8 cellular contexts compared by ENCODE assay signal in the genomic region with DNA sequence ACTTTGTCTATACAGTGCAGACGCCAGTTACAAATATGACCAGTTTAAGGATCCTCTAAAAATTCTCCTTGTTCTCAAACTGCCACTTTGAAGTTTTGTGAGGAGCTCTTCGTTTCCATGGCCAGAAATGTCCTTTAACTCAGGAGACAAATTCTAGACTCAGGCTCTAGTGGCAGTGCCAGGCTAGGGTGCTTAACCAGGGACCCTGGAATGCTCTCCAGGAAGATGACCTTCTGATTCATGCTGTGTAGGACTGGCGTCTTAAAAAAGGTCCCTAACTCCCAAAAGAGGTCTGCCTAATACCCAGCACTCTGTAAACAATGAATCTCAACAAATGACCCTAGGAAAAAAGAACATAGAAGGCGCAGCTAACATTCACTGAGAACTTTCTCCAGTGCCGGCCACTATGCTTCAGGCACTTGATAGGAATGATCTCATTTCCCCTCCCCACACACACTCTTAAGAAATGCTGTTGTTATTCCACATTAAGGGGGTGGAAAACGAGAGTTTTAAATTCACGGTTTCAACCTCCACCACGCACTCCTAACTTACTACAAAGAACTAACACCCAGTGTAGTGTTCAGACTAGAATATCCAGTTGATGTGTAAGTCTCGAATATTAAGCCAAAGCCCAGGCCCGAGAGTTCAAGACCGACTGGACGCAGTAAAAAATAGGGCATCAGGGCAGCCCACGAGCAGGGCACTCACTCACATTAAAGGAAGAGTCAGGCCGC. TPM values are rescaled to one million over a fixed set of nuclear protein-coding genes. Genes with fewer than 3 reads are reported as not detected.
DNase-seq lines count a peak whose midpoint lies in the region; ATAC-seq and TF ChIP-seq lines count a peak whose summit lies in the region.

No MANE protein-coding gene starts in this region.

- peaks cover 26 to 62% of the 10 kb centered on the region in 2 experiments for H3K79me1 ChIP-seq in IMR-90 (ENCODE audit: low read depth in 1 of 2, low read length in 2 of 2)

- ATAC-seq in IMR-90 (ENCODE audit: low read depth) (peak; percentile 21), HG03457 (IDR thresholded peaks at IDR 0.05; ENCODE audit: unreplicated experiment) (no peak)

- peaks cover 36% of the 10 kb centered on the region for H3K36me3 ChIP-seq in IMR-90 (ENCODE audit: control insufficient read depth, insufficient read depth, low read length)
- peaks cover 38 to 41% of the 10 kb centered on the region in 2 donors for H3K36me3 ChIP-seq in ascending aorta
- peaks cover 3% of the 10 kb centered on the region for H3K36me3 ChIP-seq in kidney epithelial cell (ENCODE audit: control insufficient read depth, insufficient read depth, low read length)
- peaks cover 38 to 40% of the 10 kb centered on the region in 2 donors for H3K36me3 ChIP-seq in stomach smooth muscle (ENCODE audit: control insufficient read depth in 2 of 2, insufficient read depth in 2 of 2, low read length in 2 of 2)

- no peaks in the 10 kb centered on the region for H3K9me3 Mint-ChIP-seq in T-helper 1 cell treated with Interleukin-12 subunit alpha and Interleukin-12 subunit beta and Interleukin-4 antibody, amounts not matched to agents 30 μg/mL and 1 μg/mL, for 36 hours

- H2AFZ ChIP-seq in IMR-90 (replicated peaks; ENCODE audit: low read length, poor library complexity), result peak overlapping the region; percentile 99

- H3K4ac ChIP-seq in IMR-90 (ENCODE audit: low read depth, low read length), result peak overlapping the region; percentile 68

- H3K27ac ChIP-seq in IMR-90 (ENCODE audit: insufficient read depth, low read length) (peak overlapping the region; percentile 71), ascending aorta (peak overlapping the region; percentile 78 to 97), stomach smooth muscle (ENCODE audit: low read length) (peak overlapping the region; percentile 87)

- no peak for TF ChIP-seq RAD21 in IMR-90 (IDR thresholded peaks at IDR 0.05; ENCODE audit: low read length)

- peaks cover 22% of the 10 kb centered on the region for H4K20me1 ChIP-seq in IMR-90 (ENCODE audit: insufficient read depth, low read length)

- H3K4me3 ChIP-seq in IMR-90 (ENCODE audit: insufficient read depth, low read depth, low read length), result peak overlapping the region; percentile 82
- H3K4me3 ChIP-seq in ascending aorta, result peak overlapping the region; percentile 93 to 94
- peak overlapping the region; percentile 80 for H3K4me3 ChIP-seq in kidney epithelial cell (ENCODE audit: low read depth, low read length)
- peak overlapping the region; percentile 77 to 98 for H3K4me3 ChIP-seq in stomach smooth muscle (ENCODE audit: low read length in 2 of 2)

- peak overlapping the region; percentile 99 for H2AK9ac ChIP-seq in IMR-90 (replicated peaks; ENCODE audit: low read depth, low read length, poor library complexity)

- peak overlapping the region; percentile 65 for H2AK5ac ChIP-seq in IMR-90 (ENCODE audit: low read depth, low read length)

- dilution Hi-C loops in IMR-90 (cut with HindIII; ENCODE audit: low sequenced_read_pairs, unreplicated experiment), result no loop called here

- H3K4me3 Mint-ChIP-seq in T-helper 1 cell treated with Interleukin-12 subunit alpha and Interleukin-12 subunit beta and Interleukin-4 antibody, amounts not matched to agents 30 μg/mL and 1 μg/mL, for 36 hours, result peak overlapping the region; percentile 96

- H3K4me1 Mint-ChIP-seq in T-helper 1 cell treated with Interleukin-12 subunit alpha and Interleukin-12 subunit beta and Interleukin-4 antibody, amounts not matched to agents 30 μg/mL and 1 μg/mL, for 36 hours (ENCODE audit: low read depth), result peaks cover 18% of the 10 kb centered on the region

- POLR2A ChIA-PET in IMR-90 (lab: Charles Lee; ENCODE audit: unreplicated experiment), result no interaction called here

- 3% methylated on average over 5 of the region's 14 CpGs; no CpG with 5 or more reads in 1 of the 2 experiments for WGBS in IMR-90 (ENCODE audit: extremely low coverage in 2 of 2, insufficient read length in 1 of 2), 2 experiments

- H3K9me3 ChIP-seq in IMR-90 (ENCODE audit: control insufficient read depth, insufficient read depth, low read length), result no peaks in the 10 kb centered on the region
- H3K9me3 ChIP-seq in ascending aorta, result no peaks in the 10 kb centered on the region
- H3K9me3 ChIP-seq in stomach smooth muscle (ENCODE audit: control insufficient read depth in 2 of 2, low read length in 2 of 2), result no peaks in the 10 kb centered on the region

- H2BK5ac ChIP-seq in IMR-90 (ENCODE audit: low read depth, low read length, poor library complexity, severe bottlenecking), result peak overlapping the region; percentile 63

- no peak overlapping the region for H2BK20ac ChIP-seq in IMR-90 (ENCODE audit: low read depth, low read length)

- in situ Hi-C loops in IMR-90 (cut with MboI; ENCODE audit: low sequenced_read_pairs), result no loop called here

- intact Hi-C loops in IMR-90 (cut with micrococcal nuclease), result loop anchor here (2.0 kb wide), 1 partner anchor 14 kb away; no protein-coding TSS in a partner anchor
- intact Hi-C loops in ascending aorta (cut with DNase I), result loop anchor here (1.0 kb wide), 3 partner anchors 17 to 77 kb away; a partner anchor contains a TSS

- H2BK15ac ChIP-seq in IMR-90 (ENCODE audit: low read depth, low read length), result no peak overlapping the region

- peak overlapping the region; percentile 78 for H3K56ac ChIP-seq in IMR-90 (ENCODE audit: extremely low read depth, insufficient read depth, low read length)

- BruUV-seq in IMR-90 (replicated peaks; lab: Mats Ljungman, UMichigan), result TSS peak; percentile 55

- H4K5ac ChIP-seq in IMR-90 (ENCODE audit: low read depth, low read length), result peak overlapping the region; percentile 8; the same call in 1 of the 2 replicates

- peak overlapping the region; percentile 78 for H3K23ac ChIP-seq in IMR-90 (ENCODE audit: low read depth, low read length)

- DNase-seq in T-helper 1 cell (no peak), IMR-90 (peak; percentile 55), ascending aorta (ENCODE audit: low spot score in 2 of 2) (no peak), kidney epithelial cell (ENCODE audit: low read depth) (no peak), NCI-H187 (lab: John Stamatoyannopoulos, UW) (no peak)

- TF ChIP-seq POLR2A in IMR-90 (IDR thresholded peaks at IDR 0.05; ENCODE audit: low read depth, low read length), result no peak

- H3K4me1 ChIP-seq in IMR-90 (ENCODE audit: control insufficient read depth, insufficient read depth, low read length) (peaks cover 26% of the 10 kb centered on the region), ascending aorta (peaks cover 4 to 14% of the 10 kb centered on the region in 2 donors), stomach smooth muscle (ENCODE audit: control insufficient read depth, insufficient read depth, low read length) (peaks cover 31% of the 10 kb centered on the region)

- H3K18ac ChIP-seq in IMR-90 (ENCODE audit: low read depth, low read length), result peak overlapping the region; percentile 19

- peak overlapping the region; percentile 80 for H3K14ac ChIP-seq in IMR-90 (replicated peaks; ENCODE audit: low read depth, low read length)

- peak overlapping the region in 1 of 2 experiments; percentile 10; a peak in 2 of 4 replicates for H4K8ac ChIP-seq in IMR-90 (ENCODE audit: low read depth in 2 of 2, low read length in 2 of 2)

- H3K36me3 Mint-ChIP-seq in T-helper 1 cell treated with Interleukin-12 subunit alpha and Interleukin-12 subunit beta and Interleukin-4 antibody, amounts not matched to agents 30 μg/mL and 1 μg/mL, for 36 hours (ENCODE audit: low read depth), result peaks cover 29% of the 10 kb centered on the region

- peaks cover 26% of the 10 kb centered on the region for H3K9me1 ChIP-seq in IMR-90 (ENCODE audit: insufficient read depth, low read length)

- CTCF ChIA-PET in IMR-90 (lab: Yijun Ruan, JAX), result no interaction called here

- peak overlapping the region; percentile 89 for H3K4me2 ChIP-seq in IMR-90 (ENCODE audit: low read depth, low read length)

- H3K27me3 Mint-ChIP-seq in T-helper 1 cell treated with Interleukin-12 subunit alpha and Interleukin-12 subunit beta and Interleukin-4 antibody, amounts not matched to agents 30 μg/mL and 1 μg/mL, for 36 hours (ENCODE audit: low read depth), result no peaks in the 10 kb centered on the region

- TF ChIP-seq CTCF in IMR-90 (conservative IDR thresholded peaks at IDR 0.05; ENCODE audit: low read depth, low read length) (no peak), ascending aorta (IDR thresholded peaks at IDR 0.05) (no peak), kidney epithelial cell (IDR thresholded peaks at IDR 0.05; ENCODE audit: insufficient read depth, low read length, poor library complexity, severe bottlenecking) (no peak)

- peak overlapping the region; percentile 23; the same call in 1 of the 2 replicates for H4K91ac ChIP-seq in IMR-90 (ENCODE audit: insufficient read depth, low read depth, low read length)

- H3K27ac Mint-ChIP-seq in T-helper 1 cell treated with Interleukin-12 subunit alpha and Interleukin-12 subunit beta and Interleukin-4 antibody, amounts not matched to agents 30 μg/mL and 1 μg/mL, for 36 hours, result peak overlapping the region; percentile 94

- H3K9ac ChIP-seq in IMR-90 (ENCODE audit: low read depth, low read length), result peak overlapping the region; percentile 81
- peak overlapping the region; percentile 90 to 94 for H3K9ac ChIP-seq in stomach smooth muscle (ENCODE audit: low read length in 2 of 2)

- H2BK120ac ChIP-seq in IMR-90 (ENCODE audit: low read depth, low read length), result no peak overlapping the region

- no peaks in the 10 kb centered on the region for H3K27me3 ChIP-seq in IMR-90 (ENCODE audit: control insufficient read depth, insufficient read depth, low read length)
- H3K27me3 ChIP-seq in ascending aorta, result no peaks in the 10 kb centered on the region
- H3K27me3 ChIP-seq in kidney epithelial cell (ENCODE audit: control insufficient read depth, insufficient read depth, low read length), result no peaks in the 10 kb centered on the region
- H3K27me3 ChIP-seq in stomach smooth muscle (ENCODE audit: control insufficient read depth in 1 of 2, insufficient read depth in 2 of 2, low read length in 2 of 2), result no peaks in the 10 kb centered on the region

RNA-seq across cellular contexts. Expression of a gene that starts 0.8 kb away (rescaled TPM):
- total RNA-seq in IMR-90 (2012; rRNA removed) (26.3 and 27.5 TPM in 2 replicates), ascending aorta (41.8 TPM), kidney epithelial cell (40.9 and 41.4 TPM in 2 replicates)
- 90.4 and 97.4 TPM in 2 replicates for polyA plus RNA-seq in IMR-90 (2012; rRNA removed)
- polyA plus RNA-seq in IMR-90 (2012; cell fraction: cytosol; rRNA removed), result 43.9 and 49.0 TPM in 2 replicates
- polyA plus RNA-seq in IMR-90 (2012; cell fraction: nucleus; rRNA removed; ENCODE audit: low replicate concordance), result 354 and 360 TPM in 2 replicates

RNA-seq across cellular contexts. Expression of a gene that starts 12.7 kb away (rescaled TPM):
- total RNA-seq in IMR-90 (2012; rRNA removed), result 9.7 and 14.2 TPM in 2 replicates
- 15.7 and 18.0 TPM in 2 replicates for polyA plus RNA-seq in IMR-90 (2012; rRNA removed)
- polyA plus RNA-seq in IMR-90 (2012; cell fraction: cytosol; rRNA removed), result 9.1 and 22.6 TPM in 2 replicates
- polyA plus RNA-seq in IMR-90 (2012; cell fraction: nucleus; rRNA removed; ENCODE audit: low replicate concordance), result 17.5 and 18.3 TPM in 2 replicates
- 92.5 TPM for total RNA-seq in ascending aorta
- total RNA-seq in kidney epithelial cell, result 32.8 and 41.3 TPM in 2 replicates

RNA-seq across cellular contexts. Expression of a gene that starts 17.3 kb away (rescaled TPM):
- total RNA-seq in IMR-90 (2012; rRNA removed) (20.0 and 29.4 TPM in 2 replicates), ascending aorta (102 TPM), kidney epithelial cell (66.7 and 72.5 TPM in 2 replicates)
- 67.1 and 71.5 TPM in 2 replicates for polyA plus RNA-seq in IMR-90 (2012; rRNA removed)
- 83.4 and 96.5 TPM in 2 replicates for polyA plus RNA-seq in IMR-90 (2012; cell fraction: cytosol; rRNA removed)
- 23.6 and 27.1 TPM in 2 replicates for polyA plus RNA-seq in IMR-90 (2012; cell fraction: nucleus; rRNA removed; ENCODE audit: low replicate concordance)

RNA-seq across cellular contexts. Expression of a gene that starts 27.4 kb away (rescaled TPM):
- total RNA-seq in IMR-90 (2012; rRNA removed) (48.6 and 49.5 TPM in 2 replicates), ascending aorta (40.3 TPM), kidney epithelial cell (30.2 and 34.3 TPM in 2 replicates)
- 43.1 and 43.5 TPM in 2 replicates for polyA plus RNA-seq in IMR-90 (2012; rRNA removed)
- polyA plus RNA-seq in IMR-90 (2012; cell fraction: cytosol; rRNA removed), result 24.5 and 39.6 TPM in 2 replicates
- polyA plus RNA-seq in IMR-90 (2012; cell fraction: nucleus; rRNA removed; ENCODE audit: low replicate concordance), result 35.4 and 47.9 TPM in 2 replicates

RNA-seq across cellular contexts. Expression of a gene that starts 28.2 kb away (rescaled TPM):
- total RNA-seq in IMR-90 (2012; rRNA removed) (not detected in 2 replicates), ascending aorta (not detected), kidney epithelial cell (not detected in 2 replicates)
- polyA plus RNA-seq in IMR-90 (2012; rRNA removed), result not detected in 2 replicates
- polyA plus RNA-seq in IMR-90 (2012; cell fraction: cytosol; rRNA removed), result not detected in 2 replicates
- polyA plus RNA-seq in IMR-90 (2012; cell fraction: nucleus; rRNA removed; ENCODE audit: low replicate concordance), result not detected in 2 replicates
